ENCODE assay signal across 25 cellular contexts in genomic region chr3:51735950-51736349, GRCh38. TPM values are rescaled to one million over a fixed set of nuclear protein-coding genes. Genes with fewer than 3 reads are reported as not detected.
"Had no signal": no experiment of that assay in that cellular context is flagged by ENCODE, and none has a peak within 500 bp of the region (broad histone marks: within the 10 kb centered on the region; RNA-seq: fewer than 3 reads in every experiment).

No MANE protein-coding gene starts in this region.

- ATAC-seq: Panc1, PC-3 had no signal

- H3K9ac ChIP-seq: SK-N-SH had no signal

- H3K9me3 ChIP-seq: SK-N-SH had no signal

- H3K27ac ChIP-seq: RWPE1 had no signal

- H3K4me2 ChIP-seq: SK-N-SH had no signal

- DNase-seq: KBM-7, MV-4-11, NCI-H1048, NCI-H1105, NCI-H1417, NCI-H1436 treated with DMSO at 0.1 percent for 48 hours, NCI-H1694, NCI-H187 treated with DMSO at 0.1 percent for 48 hours, NCI-H2029 treated with DMSO at 0.1 percent for 48 hours, NCI-H226, NCI-H446, NCI-H510A, NCI-H524 treated with DMSO at 0.1 percent for 48 hours, NCI-H69, NCI-H774, PC-3, SHP77, SK-N-SH had no signal

- H3K9me2 ChIP-seq: SK-N-SH had no signal

RNA-seq across cellular contexts. Expression of gene GRM2, which starts 29.1 kb away (rescaled TPM):
- total RNA-seq: HT-29, LHCN-M2, SK-MEL-5 had no signal

RNA-seq across cellular contexts. Expression of gene IQCF6, which starts 43.1 kb away (rescaled TPM):
- total RNA-seq: HT-29, LHCN-M2, MCF 10A, OCI-LY7, PC-3, SK-MEL-5 had no signal
- polyA plus RNA-seq: SK-N-SH had no signal
